18 cellular contexts compared by ENCODE assay signal in the genomic region with DNA sequence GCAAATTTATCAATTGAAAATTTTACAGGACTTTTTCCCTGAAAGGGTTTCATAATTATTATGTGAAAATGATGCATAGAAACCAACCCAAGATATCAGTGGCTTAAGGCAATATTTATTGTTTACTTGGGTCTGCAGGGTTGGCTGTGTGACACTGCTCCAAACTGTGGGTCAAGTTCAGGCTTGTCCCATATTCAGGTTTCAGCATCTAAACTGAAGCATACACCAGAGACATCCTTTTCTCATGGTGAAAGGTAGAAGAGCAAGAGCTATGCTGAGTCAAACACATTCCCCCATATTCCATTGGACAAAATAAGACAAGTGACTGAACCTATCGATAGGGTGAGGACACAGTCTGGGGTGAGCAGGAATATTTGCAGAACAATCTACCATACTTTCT.
"Had no signal": no experiment of that assay in that cellular context is flagged by ENCODE, and none has a peak within 500 bp of the region (broad histone marks: within the 10 kb centered on the region; RNA-seq: fewer than 3 reads in every experiment).

No MANE protein-coding gene starts in this region.

- H3K36me3 ChIP-seq: neutrophil had no signal

- FAIRE-seq: islet of Langerhans, TTC549 had no signal

- DNase-seq: activated naive CD4-positive, alpha-beta T cell treated with Interleukin-2 at 50 U/mL for 16 hours; anterior cingulate cortex; brain microvascular endothelial cell; dermis blood vessel endothelial cell; effector memory CD8-positive, alpha-beta T cell; erythroblast; naive thymus-derived CD4-positive, alpha-beta T cell; posterior cingulate gyrus; right cardiac atrium; stimulated activated CD4-positive, alpha-beta T cell treated with anti-CD3 and anti-CD28 coated beads, Interleukin-4, amount 100 ng/mL, for 24 hours; stimulated activated naive CD4-positive, alpha-beta T cell; substantia nigra; transverse colon had no signal

- H3K4me1 ChIP-seq: transverse colon had no signal

- H3K27me3 ChIP-seq: brain microvascular endothelial cell, neutrophil, transverse colon had no signal

- H3K27me3 Mint-ChIP-seq: effector memory CD8-positive, alpha-beta T cell; naive thymus-derived CD4-positive, alpha-beta T cell had no signal

- H3K4me3 Mint-ChIP-seq: effector memory CD8-positive, alpha-beta T cell; naive thymus-derived CD4-positive, alpha-beta T cell had no signal

- H3K9me3 ChIP-seq: neutrophil had no signal

- ATAC-seq: effector memory CD8-positive, alpha-beta T cell; left lobe of liver; naive thymus-derived CD4-positive, alpha-beta T cell; right cardiac atrium had no signal

- H3K4me3 ChIP-seq: skin epidermis, transverse colon had no signal

- H3K27ac ChIP-seq: brain microvascular endothelial cell, neutrophil, skin epidermis, transverse colon had no signal

- H3K27ac Mint-ChIP-seq: effector memory CD8-positive, alpha-beta T cell; naive thymus-derived CD4-positive, alpha-beta T cell had no signal
